Comparison of ENCODE assay signal across 1 cellular context in the genomic region with DNA sequence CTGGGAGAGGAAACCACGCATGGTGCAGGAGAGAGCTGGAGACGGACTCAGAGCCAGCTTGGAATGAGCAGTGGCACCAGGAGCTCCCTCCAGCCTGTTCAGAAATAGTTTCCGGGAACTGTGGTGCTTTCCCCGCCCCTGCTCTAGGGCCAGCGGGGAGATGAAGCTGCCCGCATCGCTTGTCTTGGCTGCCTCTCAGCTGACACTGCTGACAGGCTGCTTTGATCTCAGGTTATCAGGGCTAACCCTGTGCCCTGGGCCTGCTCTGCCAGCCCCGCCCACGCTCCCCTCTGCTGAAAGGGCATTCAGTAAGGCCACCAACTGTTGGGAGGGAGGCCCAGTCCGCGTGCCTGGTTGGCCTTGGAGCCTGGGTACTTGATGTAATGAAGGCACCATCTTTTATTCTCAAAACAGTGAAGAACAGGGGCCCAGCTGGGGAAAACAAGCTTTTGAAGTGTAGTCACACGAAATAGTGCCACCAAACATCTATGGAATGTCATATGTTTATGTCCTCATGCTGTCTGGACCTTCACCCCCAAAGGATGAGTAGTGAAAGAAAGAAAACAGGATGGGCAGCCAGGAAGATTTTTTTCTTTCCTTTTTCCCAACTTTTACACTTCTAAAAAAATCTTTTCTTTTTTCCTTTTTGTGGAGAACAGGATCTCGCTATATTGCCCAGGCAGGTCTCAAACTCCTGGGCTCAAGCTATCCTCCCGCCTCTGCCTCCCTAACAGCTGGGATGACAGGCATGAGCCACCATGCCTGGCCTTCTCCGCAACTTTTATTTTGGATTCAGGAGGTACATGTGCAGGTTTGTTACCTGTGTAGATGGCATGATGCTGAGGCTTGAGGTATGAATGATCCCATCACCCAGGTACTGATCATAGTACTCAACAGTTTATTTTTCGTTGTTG.
A peak's percentile ranks its signal among the peaks of the same experiment; 100 is the strongest.
TF ChIP-seq lines count a peak whose summit lies in the region.

No MANE protein-coding gene starts in this region.

TF ChIP-seq in liver, 16 proteins besides CTCF, POLR2A, EP300 and RAD21 (continued from another document):
- TF ChIP-seq, protein P1, sequence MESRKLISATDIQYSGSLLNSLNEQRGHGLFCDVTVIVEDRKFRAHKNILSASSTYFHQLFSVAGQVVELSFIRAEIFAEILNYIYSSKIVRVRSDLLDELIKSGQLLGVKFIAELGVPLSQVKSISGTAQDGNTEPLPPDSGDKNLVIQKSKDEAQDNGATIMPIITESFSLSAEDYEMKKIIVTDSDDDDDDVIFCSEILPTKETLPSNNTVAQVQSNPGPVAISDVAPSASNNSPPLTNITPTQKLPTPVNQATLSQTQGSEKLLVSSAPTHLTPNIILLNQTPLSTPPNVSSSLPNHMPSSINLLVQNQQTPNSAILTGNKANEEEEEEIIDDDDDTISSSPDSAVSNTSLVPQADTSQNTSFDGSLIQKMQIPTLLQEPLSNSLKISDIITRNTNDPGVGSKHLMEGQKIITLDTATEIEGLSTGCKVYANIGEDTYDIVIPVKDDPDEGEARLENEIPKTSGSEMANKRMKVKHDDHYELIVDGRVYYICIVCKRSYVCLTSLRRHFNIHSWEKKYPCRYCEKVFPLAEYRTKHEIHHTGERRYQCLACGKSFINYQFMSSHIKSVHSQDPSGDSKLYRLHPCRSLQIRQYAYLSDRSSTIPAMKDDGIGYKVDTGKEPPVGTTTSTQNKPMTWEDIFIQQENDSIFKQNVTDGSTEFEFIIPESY (IDR thresholded peaks at IDR 0.05) = peak; percentile 94
- peak; percentile 94 for TF ChIP-seq SP1 (IDR thresholded peaks at IDR 0.05)
- TF ChIP-seq YY1 (IDR thresholded peaks at IDR 0.05) = peak; percentile 96
- TF ChIP-seq, protein P2, sequence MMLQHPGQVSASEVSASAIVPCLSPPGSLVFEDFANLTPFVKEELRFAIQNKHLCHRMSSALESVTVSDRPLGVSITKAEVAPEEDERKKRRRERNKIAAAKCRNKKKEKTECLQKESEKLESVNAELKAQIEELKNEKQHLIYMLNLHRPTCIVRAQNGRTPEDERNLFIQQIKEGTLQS (IDR thresholded peaks at IDR 0.05) = peak; percentile 54
- TF ChIP-seq FOXA2 (IDR thresholded peaks at IDR 0.05) = peak; percentile 71
